In the genomic region with DNA sequence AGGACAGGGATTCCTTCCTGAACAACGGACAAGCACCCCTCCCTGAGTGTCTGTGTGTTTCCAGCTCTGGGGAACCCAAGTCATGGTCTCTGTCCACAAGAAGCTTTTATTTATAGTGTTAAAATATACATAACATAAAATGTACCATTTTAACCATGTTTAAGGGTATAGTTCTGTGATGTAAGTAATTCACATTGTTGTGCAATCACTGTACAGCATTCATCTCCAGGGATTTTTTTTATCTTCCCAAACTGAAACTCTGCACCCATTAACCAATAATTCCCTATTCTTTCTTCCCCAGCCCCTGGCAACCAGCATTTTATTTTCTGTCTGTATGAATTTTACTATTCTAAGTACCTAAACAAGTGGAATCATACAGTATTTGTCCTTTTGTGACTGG, we compare ENCODE assay signal across 10 cellular contexts.
A peak's percentile ranks its signal among the peaks of the same experiment; 100 is the strongest.
DNase-seq lines count a peak whose midpoint lies in the region; ATAC-seq and TF ChIP-seq lines count a peak whose summit lies in the region.
"Had no signal": no experiment of that assay in that cellular context is flagged by ENCODE, and none has a peak within 500 bp of the region (broad histone marks: within the 10 kb centered on the region; RNA-seq: fewer than 3 reads in every experiment).

No MANE protein-coding gene starts in this region.

- H3K9me3 Mint-ChIP-seq in chondrocyte (ENCODE audit: low read depth): peaks cover 6% of the 10 kb centered on the region
- H3K9me3 Mint-ChIP-seq: CD4-positive, alpha-beta T cell had no signal

- no peak overlapping the region for H3K4me3 Mint-ChIP-seq in chondrocyte (ENCODE audit: unreplicated experiment)
- H3K4me3 Mint-ChIP-seq: CD4-positive, alpha-beta T cell; IgD-negative memory B cell had no signal

- no peak overlapping the region for H3K27ac ChIP-seq in BLaER1 treated with 17β-estradiol and CSF1 and Interleukin-3, amounts not matched to agents 10 nM and 100 nM

- no peaks in the 10 kb centered on the region for H4K20me1 ChIP-seq in BLaER1 treated with 17β-estradiol and CSF1 and Interleukin-3, amounts not matched to agents 10 nM and 100 nM

- H3K4me1 Mint-ChIP-seq in chondrocyte (ENCODE audit: low read depth): peaks cover 39% of the 10 kb centered on the region

- H3K4me1 ChIP-seq in BLaER1 treated with 17β-estradiol and CSF1 and Interleukin-3, amounts not matched to agents 10 nM and 100 nM: peaks cover 5 to 26% (median 18%) of the 10 kb centered on the region in 10 experiments; a peak in 18 of 20 replicates

- H3K9ac ChIP-seq in BLaER1 treated with 17β-estradiol and CSF1 and Interleukin-3, amounts not matched to agents 10 nM and 100 nM: no peak overlapping the region

- H3K9me3 ChIP-seq in BLaER1 treated with 17β-estradiol and CSF1 and Interleukin-3, amounts not matched to agents 10 nM and 100 nM (replicated peaks in 1 of 11): no peaks in the 10 kb centered on the region

- no peaks in the 10 kb centered on the region for H3K36me3 Mint-ChIP-seq in chondrocyte (ENCODE audit: low read depth)

- H3K4me2 ChIP-seq in BLaER1 treated with 17β-estradiol and CSF1 and Interleukin-3, amounts not matched to agents 10 nM and 100 nM: peak overlapping the region in 10 of 11 experiments; percentile 7 to 74 (median 53); a peak in 14 of 22 replicates

- no peaks in the 10 kb centered on the region for H3K27me3 ChIP-seq in BLaER1 treated with 17β-estradiol and CSF1 and Interleukin-3, amounts not matched to agents 10 nM and 100 nM

- DNase-seq in chondrocyte (ENCODE audit: low spot score) (no peak), NOMO-1 (lab: John Stamatoyannopoulos, UW; ENCODE audit: unreplicated experiment in 2 of 2) (no peak), NCI-H2081 (lab: John Stamatoyannopoulos, UW) (no peak)
- DNase-seq: Calu3; CD4-positive, alpha-beta T cell; DMS 273 treated with DMSO at 0.1 percent for 48 hours had no signal

- no peaks in the 10 kb centered on the region for H3K36me3 ChIP-seq in BLaER1 treated with 17β-estradiol and CSF1 and Interleukin-3, amounts not matched to agents 10 nM and 100 nM

- no peak for ATAC-seq in HG02588 (IDR thresholded peaks at IDR 0.05; ENCODE audit: unreplicated experiment)

- no peak for TF ChIP-seq EP300 in Ishikawa (IDR thresholded peaks at IDR 0.05; ENCODE audit: borderline replicate concordance)

- H3K4me3 ChIP-seq in BLaER1 treated with 17β-estradiol and CSF1 and Interleukin-3, amounts not matched to agents 10 nM and 100 nM: no peak overlapping the region

- TF ChIP-seq CTCF in chondrocyte (IDR thresholded peaks at IDR 0.05): no peak

- no peaks in the 10 kb centered on the region for H3K27me3 Mint-ChIP-seq in chondrocyte (ENCODE audit: low read depth)

- H3K27ac Mint-ChIP-seq in chondrocyte (ENCODE audit: unreplicated experiment): peak overlapping the region; percentile 41
- H3K27ac Mint-ChIP-seq: CD4-positive, alpha-beta T cell; IgD-negative memory B cell had no signal

- no peak for TF ChIP-seq RAD21 in Ishikawa (IDR thresholded peaks at IDR 0.05; ENCODE audit: low read depth)

TF ChIP-seq in Ishikawa, 13 proteins besides CTCF, POLR2A, EP300 and RAD21:
- TF ChIP-seq NFIC (IDR thresholded peaks at IDR 0.05) (no peak), CEBPB (IDR thresholded peaks at IDR 0.05) (0 out of 2 replicates have a peak, but pooled peaks have one; percentile 13)
